Comparison of ENCODE assay signal across 13 cellular contexts in the genomic region with DNA sequence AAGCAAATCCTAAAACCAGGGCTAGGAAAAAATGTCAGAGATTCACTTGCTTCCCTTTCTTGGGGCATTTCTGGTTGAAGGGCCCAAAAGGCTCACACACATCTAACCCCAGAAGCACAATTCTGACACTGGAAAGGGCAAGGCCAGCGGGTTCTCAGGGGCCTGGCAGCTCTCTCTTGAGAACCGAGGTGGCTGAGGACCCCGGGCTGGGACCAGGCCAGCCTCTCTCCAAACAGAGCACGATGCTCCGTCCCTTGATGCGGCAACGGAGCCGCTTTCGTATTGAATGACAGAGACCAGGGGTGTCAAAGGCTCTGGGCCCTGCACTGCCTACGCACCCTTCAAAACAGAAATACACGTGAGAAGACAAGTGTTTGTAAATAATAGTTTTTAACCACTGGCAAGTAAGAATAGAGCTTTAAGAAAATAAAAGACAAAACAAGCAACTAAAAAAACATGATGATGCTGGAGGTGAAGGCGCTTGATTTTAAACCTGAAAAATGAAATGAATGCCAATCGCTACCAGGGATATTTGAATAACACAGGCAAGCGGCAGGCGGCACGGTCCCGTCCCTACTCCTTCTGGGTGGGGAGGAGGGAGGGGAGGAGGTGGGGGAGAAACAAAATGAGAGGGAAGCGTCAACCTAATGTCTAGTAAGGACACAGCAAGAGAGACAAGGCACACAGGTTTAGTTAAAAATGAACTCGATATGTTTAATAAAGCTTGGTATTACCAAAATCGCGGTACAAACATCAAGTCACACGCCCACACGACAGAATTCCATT.
"Had no signal": no experiment of that assay in that cellular context is flagged by ENCODE, and none has a peak within 500 bp of the region (broad histone marks: within the 10 kb centered on the region; RNA-seq: fewer than 3 reads in every experiment).

No MANE protein-coding gene starts in this region.

- H3K9me3 ChIP-seq: right atrium auricular region, thyroid gland had no signal

- H3K27me3 ChIP-seq: right atrium auricular region, thyroid gland had no signal

- H3K9ac ChIP-seq: parathyroid adenoma had no signal

- DNase-seq: activated B cell treated with CpG ODN at 0.5 μM for 24 hours; activated CD4-positive, alpha-beta T cell treated with anti-CD3 and anti-CD28 coated beads, Interleukin-2, amount 10 ng/mL, durations not matched to agents 24 days and 14 days; activated naive CD4-positive, alpha-beta T cell treated with anti-CD3 and anti-CD28 coated beads for 36 hours; central memory CD4-positive, alpha-beta T cell; effector CD8-positive, alpha-beta T cell; mesendoderm; small intestine; thyroid gland had no signal

- FAIRE-seq: astrocyte, keratinocyte, small intestine had no signal

- H3K27ac ChIP-seq: coronary artery, parathyroid adenoma, right atrium auricular region, thyroid gland had no signal

- H3K9me3 Mint-ChIP-seq: activated B cell treated with CpG ODN at 0.5 μM for 24 hours; activated CD4-positive, alpha-beta T cell treated with anti-CD3 and anti-CD28 coated beads, Interleukin-2, amount 10 ng/mL, durations not matched to agents 24 days and 14 days; activated naive CD4-positive, alpha-beta T cell treated with anti-CD3 and anti-CD28 coated beads for 36 hours had no signal

- H3K4me3 ChIP-seq: coronary artery, right atrium auricular region, thyroid gland had no signal

- H3K27me3 Mint-ChIP-seq: activated B cell treated with CpG ODN at 0.5 μM for 24 hours; activated CD4-positive, alpha-beta T cell treated with anti-CD3 and anti-CD28 coated beads, Interleukin-2, amount 10 ng/mL, durations not matched to agents 24 days and 14 days had no signal

- H3K27ac Mint-ChIP-seq: activated B cell treated with CpG ODN at 0.5 μM for 24 hours; activated CD4-positive, alpha-beta T cell treated with anti-CD3 and anti-CD28 coated beads, Interleukin-2, amount 10 ng/mL, durations not matched to agents 24 days and 14 days; activated naive CD4-positive, alpha-beta T cell treated with anti-CD3 and anti-CD28 coated beads for 36 hours had no signal

- H3K4me3 Mint-ChIP-seq: activated B cell treated with CpG ODN at 0.5 μM for 24 hours; activated CD4-positive, alpha-beta T cell treated with anti-CD3 and anti-CD28 coated beads, Interleukin-2, amount 10 ng/mL, durations not matched to agents 24 days and 14 days; activated naive CD4-positive, alpha-beta T cell treated with anti-CD3 and anti-CD28 coated beads for 36 hours had no signal
